Comparison of ENCODE assay signal across 36 cellular contexts in the genomic region with DNA sequence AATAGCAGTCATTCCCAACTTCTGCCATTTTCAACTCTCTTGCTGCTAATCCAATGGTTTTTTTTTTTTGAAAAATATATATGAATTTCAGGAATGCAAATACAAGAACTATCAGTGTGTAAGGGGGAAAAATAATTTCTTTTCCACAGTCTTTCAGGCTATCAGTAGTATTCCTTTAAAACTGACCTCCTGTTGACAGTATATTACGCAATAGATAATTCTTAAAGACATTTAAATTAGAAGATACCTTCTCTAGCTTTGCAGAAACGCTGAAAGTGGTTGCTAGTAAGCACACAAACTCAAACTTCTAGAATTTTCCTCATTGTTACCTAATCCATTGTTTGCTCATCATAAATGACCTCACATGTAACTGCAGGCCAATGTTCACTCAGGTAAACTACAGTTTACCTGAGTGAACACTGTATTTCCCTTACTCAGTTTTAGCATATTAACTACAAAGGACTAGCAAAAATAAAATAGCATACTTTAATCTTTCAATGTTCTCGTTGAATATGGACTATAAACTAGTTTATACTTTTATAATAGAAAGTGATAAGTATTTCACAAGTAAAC. TPM values are rescaled to one million over a fixed set of nuclear protein-coding genes. Genes with fewer than 3 reads are reported as not detected.
"Had no signal": no experiment of that assay in that cellular context is flagged by ENCODE, and none has a peak within 500 bp of the region (broad histone marks: within the 10 kb centered on the region; RNA-seq: fewer than 3 reads in every experiment).

C12orf50 (minus strand) TSS at position 309 of the 573 bp plus-strand sequence. CDS start 2,439 bp downstream, outside the sequence.

- ATAC-seq: foreskin keratinocyte; gastroesophageal sphincter; heart right ventricle; left lobe of liver; naive thymus-derived CD4-positive, alpha-beta T cell; psoas muscle; right cardiac atrium; stimulated activated memory B cell treated with anti-CD40 and anti-IgM and Interleukin-4, amounts not matched to agents 10 μg/mL and 1 μg/mL and 100 μg/mL, for 72 hours; stimulated activated naive CD8-positive, alpha-beta T cell treated with anti-CD3 and anti-CD28 coated beads, Interleukin-15, Interleukin-2, amounts not matched to agents 100 U/mL and 50 U/mL, for 24 hours had no signal

- H3K27me3 Mint-ChIP-seq: stimulated activated memory B cell treated with anti-CD40 and anti-IgM and Interleukin-4, amounts not matched to agents 10 μg/mL and 1 μg/mL and 100 μg/mL, for 72 hours had no signal

- H3K4me1 Mint-ChIP-seq: mesothelial cell of epicardium; nephron progenitor cell; stimulated activated memory B cell treated with anti-CD40 and anti-IgM and Interleukin-4, amounts not matched to agents 10 μg/mL and 1 μg/mL and 100 μg/mL, for 72 hours had no signal

- H3K4me1 ChIP-seq: esophagus muscularis mucosa, gastroesophageal sphincter, psoas muscle, spleen, upper lobe of left lung had no signal

- H3K36me3 ChIP-seq: esophagus muscularis mucosa, gastroesophageal sphincter, heart right ventricle, ovary, spleen, thoracic aorta, tibial nerve, upper lobe of left lung had no signal

- H3K9me3 Mint-ChIP-seq: immature natural killer cell had no signal

- H3K36me3 Mint-ChIP-seq: immature natural killer cell; naive thymus-derived CD4-positive, alpha-beta T cell; stimulated activated memory B cell treated with anti-CD40 and anti-IgM and Interleukin-4, amounts not matched to agents 10 μg/mL and 1 μg/mL and 100 μg/mL, for 72 hours had no signal

- H3K4me3 ChIP-seq: coronary artery, esophagus muscularis mucosa, gastroesophageal sphincter, heart right ventricle, ovary, psoas muscle, skin epidermis, spleen, thoracic aorta, tibial nerve, upper lobe of left lung had no signal

- FAIRE-seq: endothelial cell of umbilical vein, keratinocyte, urothelium cell line had no signal

- DNase-seq: dermis blood vessel endothelial cell; effector memory CD4-positive, alpha-beta T cell; foreskin keratinocyte; heart right ventricle; hypothalamus; immature natural killer cell; mesenchymal stem cell; naive thymus-derived CD4-positive, alpha-beta T cell; nephron progenitor cell; nucleus accumbens; ovary; posterior cingulate gyrus; psoas muscle; right cardiac atrium; spleen; stimulated activated CD4-positive, alpha-beta T cell treated with anti-CD3 and anti-CD28 coated beads, Interleukin-4, amount 100 ng/mL, for 4 hours; stimulated activated naive CD8-positive, alpha-beta T cell treated with anti-CD3 and anti-CD28 coated beads, Interleukin-15, Interleukin-2, amounts not matched to agents 100 U/mL and 50 U/mL, for 24 hours; substantia nigra; upper lobe of left lung had no signal

- H3K4me3 Mint-ChIP-seq: immature natural killer cell; mesothelial cell of epicardium; naive thymus-derived CD4-positive, alpha-beta T cell; nephron progenitor cell; stimulated activated memory B cell treated with anti-CD40 and anti-IgM and Interleukin-4, amounts not matched to agents 10 μg/mL and 1 μg/mL and 100 μg/mL, for 72 hours had no signal

- H3K27ac Mint-ChIP-seq: immature natural killer cell; mesothelial cell of epicardium; naive thymus-derived CD4-positive, alpha-beta T cell; stimulated activated memory B cell treated with anti-CD40 and anti-IgM and Interleukin-4, amounts not matched to agents 10 μg/mL and 1 μg/mL and 100 μg/mL, for 72 hours had no signal

- H3K9me3 ChIP-seq: esophagus muscularis mucosa, gastroesophageal sphincter, heart right ventricle, ovary, psoas muscle, spleen, thoracic aorta, tibial nerve, upper lobe of left lung had no signal

- H3K27ac ChIP-seq: coronary artery, esophagus muscularis mucosa, foreskin keratinocyte, gastroesophageal sphincter, heart right ventricle, ovary, psoas muscle, skin epidermis, spleen, thoracic aorta, tibial nerve, upper lobe of left lung had no signal

- H3K27me3 ChIP-seq: esophagus muscularis mucosa, foreskin keratinocyte, gastroesophageal sphincter, heart right ventricle, ovary, spleen, tibial nerve, upper lobe of left lung had no signal

RNA-seq across cellular contexts. Expression of gene C12orf50, which starts in this region (rescaled TPM):
- total RNA-seq: dermis blood vessel endothelial cell, epithelial cell of proximal tubule, esophagus muscularis mucosa, fibroblast of lung, foreskin keratinocyte, gastroesophageal sphincter, lower leg skin, lung microvascular endothelial cell, renal cortical epithelial cell, thoracic aorta had no signal
- polyA plus RNA-seq: endothelial cell of umbilical vein; fibroblast of lung; foreskin keratinocyte; heart right ventricle; immature natural killer cell; keratinocyte; naive thymus-derived CD4-positive, alpha-beta T cell; right cardiac atrium; spleen had no signal
